Comparison of ENCODE assay signal across 7 cellular contexts in the genomic region with DNA sequence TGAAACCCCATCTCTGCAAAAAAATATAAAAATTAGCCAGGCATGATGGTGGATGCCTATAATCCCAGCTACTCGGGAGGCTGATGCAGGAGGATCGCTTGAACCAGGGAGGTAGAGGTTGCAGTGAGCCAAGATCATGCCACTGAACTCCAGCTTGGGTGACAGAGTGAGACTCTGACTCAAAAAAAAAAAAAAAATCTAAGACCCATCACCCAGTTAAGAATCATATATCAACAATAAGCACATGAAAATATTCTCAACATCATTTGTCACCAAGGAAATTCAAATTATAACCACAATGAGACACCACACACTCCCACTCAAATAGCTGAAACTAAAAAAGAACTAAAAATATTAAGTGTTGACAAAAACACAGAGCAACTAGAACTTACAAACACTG. TPM values are rescaled to one million over a fixed set of nuclear protein-coding genes. Genes with fewer than 3 reads are reported as not detected.
A peak's percentile ranks its signal among the peaks of the same experiment; 100 is the strongest.
DNase-seq lines count a peak whose midpoint lies in the region; ATAC-seq, FAIRE-seq and TF ChIP-seq lines count a peak whose summit lies in the region.
"Not testable (repeated sequence)": the region's sequence is repeated elsewhere in the genome, so short reads cannot be mapped to it uniquely, and the experiment has no call there.

No MANE protein-coding gene starts in this region.

- not testable (repeated sequence) for BruUV-seq in GM12878 (replicated peaks; lab: Mats Ljungman, UMichigan)

- not testable (repeated sequence) for H2AFZ ChIP-seq in GM12878 (ENCODE audit: control insufficient read depth, low read depth, low read length)

- H3K27me3 Mint-ChIP-seq in CD4-positive, alpha-beta T cell; T-helper 1 cell treated with Interleukin-12 subunit alpha and Interleukin-12 subunit beta and Interleukin-4 antibody, amounts not matched to agents 30 μg/mL and 1 μg/mL, for 36 hours (ENCODE audit: low read depth); activated CD8-positive, alpha-beta T cell treated with anti-CD3 and anti-CD28 coated beads for 36 hours; activated T-helper 2 cell treated with anti-CD3 and anti-CD28 coated beads, Interferon-gamma antibody, Interleukin-2, Interleukin-4, amounts not matched to agents 10 μg/mL and 5 μg/mL and 100 μg/mL, durations not matched to agents 14 hours and 24 hours and 36 hours (ENCODE audit: low read depth); naive thymus-derived CD4-positive, alpha-beta T cell; stimulated activated naive CD8-positive, alpha-beta T cell treated with anti-CD3 and anti-CD28 coated beads, Interleukin-15, Interleukin-2, amounts not matched to agents 100 ng/mL and 50 ng/mL, for 24 hours: not testable (repeated sequence)

- intact Hi-C loops in CD4-positive, alpha-beta T cell (cut with DNase I, micrococcal nuclease); activated CD8-positive, alpha-beta T cell treated with anti-CD3 and anti-CD28 coated beads for 36 hours (cut with micrococcal nuclease); activated T-helper 2 cell treated with anti-CD3 and anti-CD28 coated beads, Interferon-gamma antibody, Interleukin-2, Interleukin-4, amounts not matched to agents 10 μg/mL and 5 μg/mL and 100 μg/mL, durations not matched to agents 14 hours and 24 hours and 36 hours (cut with micrococcal nuclease); GM12878 (cut with micrococcal nuclease; ENCODE audit: unreplicated experiment); naive thymus-derived CD4-positive, alpha-beta T cell (cut with micrococcal nuclease): not testable (repeated sequence)

- TF ChIP-seq POLR2A in GM12878 (IDR thresholded peaks at IDR 0.05; ENCODE audit: low read depth, low read length), result not testable (repeated sequence)

- H3K9ac ChIP-seq in GM12878 (ENCODE audit: control insufficient read depth, insufficient read depth, low read length), result not testable (repeated sequence)

- H3K4me3 Mint-ChIP-seq in CD4-positive, alpha-beta T cell; T-helper 1 cell treated with Interleukin-12 subunit alpha and Interleukin-12 subunit beta and Interleukin-4 antibody, amounts not matched to agents 30 μg/mL and 1 μg/mL, for 36 hours; activated CD8-positive, alpha-beta T cell treated with anti-CD3 and anti-CD28 coated beads for 36 hours; activated T-helper 2 cell treated with anti-CD3 and anti-CD28 coated beads, Interferon-gamma antibody, Interleukin-2, Interleukin-4, amounts not matched to agents 10 μg/mL and 5 μg/mL and 100 μg/mL, durations not matched to agents 14 hours and 24 hours and 36 hours (ENCODE audit: low read depth); stimulated activated naive CD8-positive, alpha-beta T cell treated with anti-CD3 and anti-CD28 coated beads, Interleukin-15, Interleukin-2, amounts not matched to agents 100 ng/mL and 50 ng/mL, for 24 hours: not testable (repeated sequence)
- peak overlapping the region in 1 of 10 donors; percentile 16 for H3K4me3 Mint-ChIP-seq in naive thymus-derived CD4-positive, alpha-beta T cell

- FAIRE-seq in GM12878 (lab: Jason Lieb, UNC), result not testable (repeated sequence)

- TF ChIP-seq CTCF in CD4-positive, alpha-beta T cell (IDR thresholded peaks at IDR 0.05); activated CD8-positive, alpha-beta T cell treated with anti-CD3 and anti-CD28 coated beads for 36 hours (IDR thresholded peaks at IDR 0.05); GM12878 (IDR thresholded peaks at IDR 0.05 in 2 of 3, conservative IDR thresholded peaks at IDR 0.05 in 1 of 3; ENCODE audit: control insufficient read depth in 2 of 3, extremely low read depth in 1 of 3, insufficient read depth in 1 of 3, low read depth in 3 of 3, low read length in 3 of 3): not testable (repeated sequence)

- DNase-seq in CD4-positive, alpha-beta T cell; activated CD8-positive, alpha-beta T cell treated with anti-CD3 and anti-CD28 coated beads for 36 hours; activated T-helper 2 cell treated with anti-CD3 and anti-CD28 coated beads, Interferon-gamma antibody, Interleukin-2, Interleukin-4, amounts not matched to agents 10 μg/mL and 5 μg/mL and 100 μg/mL, durations not matched to agents 14 hours and 24 hours and 36 hours (ENCODE audit: low spot score); GM12878 (ENCODE audit: low read depth, low spot score); naive thymus-derived CD4-positive, alpha-beta T cell: not testable (repeated sequence)

- POLR2A ChIA-PET in CD4-positive, alpha-beta T cell (lab: Charles Lee), result interaction anchor here (1.0 to 1.3 kb wide), 2 partner anchors 9 to 17 kb away, joined by 4 read pairs; no protein-coding TSS in a partner anchor
- POLR2A ChIA-PET in activated CD8-positive, alpha-beta T cell treated with anti-CD3 and anti-CD28 coated beads for 36 hours (lab: Charles Lee), result interaction anchor here (0.7 kb wide), 1 partner anchor 16 kb away, joined by 3 read pairs; no protein-coding TSS in a partner anchor
- POLR2A ChIA-PET in GM12878 (lab: Charles Lee), result interaction anchor here (0.5 kb wide), 1 partner anchor 30 kb away, joined by 3 read pairs; no protein-coding TSS in a partner anchor
- POLR2A ChIA-PET in naive thymus-derived CD4-positive, alpha-beta T cell (lab: Charles Lee), result interaction anchor here (0.7 kb wide), 1 partner anchor 595 kb away, joined by 5 read pairs; no protein-coding TSS in a partner anchor

- peaks cover 79% of the 10 kb centered on the region for H3K4me1 Mint-ChIP-seq in CD4-positive, alpha-beta T cell (ENCODE audit: low read depth)
- H3K4me1 Mint-ChIP-seq in T-helper 1 cell treated with Interleukin-12 subunit alpha and Interleukin-12 subunit beta and Interleukin-4 antibody, amounts not matched to agents 30 μg/mL and 1 μg/mL, for 36 hours (ENCODE audit: low read depth), result peaks cover 37% of the 10 kb centered on the region
- peaks cover 53% of the 10 kb centered on the region for H3K4me1 Mint-ChIP-seq in activated CD8-positive, alpha-beta T cell treated with anti-CD3 and anti-CD28 coated beads for 36 hours (ENCODE audit: low read depth)
- H3K4me1 Mint-ChIP-seq in activated T-helper 2 cell treated with anti-CD3 and anti-CD28 coated beads, Interferon-gamma antibody, Interleukin-2, Interleukin-4, amounts not matched to agents 10 μg/mL and 5 μg/mL and 100 μg/mL, durations not matched to agents 14 hours and 24 hours and 36 hours (ENCODE audit: low read depth), result peaks cover 38% of the 10 kb centered on the region
- H3K4me1 Mint-ChIP-seq in naive thymus-derived CD4-positive, alpha-beta T cell, result peaks cover 44 to 90% (median 62%) of the 10 kb centered on the region in 7 donors
- peaks cover 75% of the 10 kb centered on the region for H3K4me1 Mint-ChIP-seq in stimulated activated naive CD8-positive, alpha-beta T cell treated with anti-CD3 and anti-CD28 coated beads, Interleukin-15, Interleukin-2, amounts not matched to agents 100 ng/mL and 50 ng/mL, for 24 hours (ENCODE audit: low read depth)

- not testable (repeated sequence) for H3K4me2 ChIP-seq in GM12878 (ENCODE audit: control insufficient read depth, insufficient read depth)

- not testable (repeated sequence) for TF ChIP-seq EP300 in GM12878 (IDR thresholded peaks at IDR 0.05; ENCODE audit: borderline replicate concordance in 1 of 2, control insufficient read depth in 1 of 2, low read depth in 2 of 2, low read length in 2 of 2)

- RAD21 ChIA-PET in GM12878 (lab: Charles Lee; ENCODE audit: unreplicated experiment), result not testable (repeated sequence)

- peak overlapping the region; percentile 40 for H3K27ac Mint-ChIP-seq in CD4-positive, alpha-beta T cell
- peak overlapping the region; percentile 58 for H3K27ac Mint-ChIP-seq in T-helper 1 cell treated with Interleukin-12 subunit alpha and Interleukin-12 subunit beta and Interleukin-4 antibody, amounts not matched to agents 30 μg/mL and 1 μg/mL, for 36 hours
- peak overlapping the region; percentile 34 for H3K27ac Mint-ChIP-seq in activated CD8-positive, alpha-beta T cell treated with anti-CD3 and anti-CD28 coated beads for 36 hours
- peak overlapping the region; percentile 65 for H3K27ac Mint-ChIP-seq in activated T-helper 2 cell treated with anti-CD3 and anti-CD28 coated beads, Interferon-gamma antibody, Interleukin-2, Interleukin-4, amounts not matched to agents 10 μg/mL and 5 μg/mL and 100 μg/mL, durations not matched to agents 14 hours and 24 hours and 36 hours
- H3K27ac Mint-ChIP-seq in naive thymus-derived CD4-positive, alpha-beta T cell, result peak overlapping the region in 6 of 9 donors; percentile 22 to 65 (median 47)
- H3K27ac Mint-ChIP-seq in stimulated activated naive CD8-positive, alpha-beta T cell treated with anti-CD3 and anti-CD28 coated beads, Interleukin-15, Interleukin-2, amounts not matched to agents 100 ng/mL and 50 ng/mL, for 24 hours, result peak overlapping the region; percentile 66

- H3K9me3 ChIP-seq in CD4-positive, alpha-beta T cell (ENCODE audit: control insufficient read depth, low read length); GM12878 (replicated peaks; ENCODE audit: control insufficient read depth, insufficient read depth, low read length); naive thymus-derived CD4-positive, alpha-beta T cell (ENCODE audit: control insufficient read depth in 2 of 3, low read length in 3 of 3): not testable (repeated sequence)

- not testable (repeated sequence) for H3K27me3 ChIP-seq in CD4-positive, alpha-beta T cell (ENCODE audit: control insufficient read depth, insufficient read depth, low read length); GM12878 (replicated peaks in 1 of 2; ENCODE audit: control insufficient read depth in 2 of 2, insufficient read depth in 2 of 2, low read length in 1 of 2); naive thymus-derived CD4-positive, alpha-beta T cell (ENCODE audit: control insufficient read depth in 2 of 2, insufficient read depth in 2 of 2, low read length in 2 of 2)

- 100% methylated on average over 2 of the region's 2 CpGs for WGBS in GM12878 (ENCODE audit: insufficient coverage, insufficient replicate concordance, low lambda C conversion rate, missing lambda C conversion rate)

- CTCF ChIA-PET in CD4-positive, alpha-beta T cell (lab: Charles Lee), result interaction anchor here (0.7 kb wide), 1 partner anchor 828 kb away, joined by 3 read pairs; no protein-coding TSS in a partner anchor
- CTCF ChIA-PET in activated CD8-positive, alpha-beta T cell treated with anti-CD3 and anti-CD28 coated beads for 36 hours (lab: Charles Lee), result interaction anchor here (0.7 kb wide), 1 partner anchor 10 kb away, joined by 3 read pairs; no protein-coding TSS in a partner anchor
- CTCF ChIA-PET in GM12878 (lab: Yijun Ruan, JAX), result not testable (repeated sequence)
- CTCF ChIA-PET in naive thymus-derived CD4-positive, alpha-beta T cell (lab: Charles Lee), result interaction anchor here (0.7 kb wide), 1 partner anchor 1123 kb away, joined by 3 read pairs; no protein-coding TSS in a partner anchor

- in situ Hi-C loops in GM12878 (cut with MboI), result not testable (repeated sequence)

- H3K4me1 ChIP-seq in GM12878 (ENCODE audit: control insufficient read depth, insufficient read depth, low read length), result not testable (repeated sequence)
- H3K4me1 ChIP-seq in naive thymus-derived CD4-positive, alpha-beta T cell (ENCODE audit: control insufficient read depth in 2 of 2, insufficient read depth in 2 of 2, low read length in 2 of 2), result peaks cover 5 to 17% of the 10 kb centered on the region in 2 donors

- H3K4me3 ChIP-seq in GM12878; naive thymus-derived CD4-positive, alpha-beta T cell (ENCODE audit: low read length): not testable (repeated sequence)

- not testable (repeated sequence) for TF ChIP-seq RAD21 in GM12878 (IDR thresholded peaks at IDR 0.05; ENCODE audit: insufficient read depth, low read depth, low read length)

- H3K9me3 Mint-ChIP-seq in CD4-positive, alpha-beta T cell; T-helper 1 cell treated with Interleukin-12 subunit alpha and Interleukin-12 subunit beta and Interleukin-4 antibody, amounts not matched to agents 30 μg/mL and 1 μg/mL, for 36 hours; naive thymus-derived CD4-positive, alpha-beta T cell; stimulated activated naive CD8-positive, alpha-beta T cell treated with anti-CD3 and anti-CD28 coated beads, Interleukin-15, Interleukin-2, amounts not matched to agents 100 ng/mL and 50 ng/mL, for 24 hours: not testable (repeated sequence)
- peaks cover 18% of the 10 kb centered on the region for H3K9me3 Mint-ChIP-seq in activated CD8-positive, alpha-beta T cell treated with anti-CD3 and anti-CD28 coated beads for 36 hours
- H3K9me3 Mint-ChIP-seq in activated T-helper 2 cell treated with anti-CD3 and anti-CD28 coated beads, Interferon-gamma antibody, Interleukin-2, Interleukin-4, amounts not matched to agents 10 μg/mL and 5 μg/mL and 100 μg/mL, durations not matched to agents 14 hours and 24 hours and 36 hours, result peaks cover 13% of the 10 kb centered on the region

- peaks cover 59% of the 10 kb centered on the region for H3K36me3 Mint-ChIP-seq in CD4-positive, alpha-beta T cell (ENCODE audit: low read depth)
- peaks cover 35% of the 10 kb centered on the region for H3K36me3 Mint-ChIP-seq in T-helper 1 cell treated with Interleukin-12 subunit alpha and Interleukin-12 subunit beta and Interleukin-4 antibody, amounts not matched to agents 30 μg/mL and 1 μg/mL, for 36 hours (ENCODE audit: low read depth)
- peaks cover 54% of the 10 kb centered on the region for H3K36me3 Mint-ChIP-seq in activated CD8-positive, alpha-beta T cell treated with anti-CD3 and anti-CD28 coated beads for 36 hours (ENCODE audit: low read depth)
- peaks cover 68% of the 10 kb centered on the region for H3K36me3 Mint-ChIP-seq in activated T-helper 2 cell treated with anti-CD3 and anti-CD28 coated beads, Interferon-gamma antibody, Interleukin-2, Interleukin-4, amounts not matched to agents 10 μg/mL and 5 μg/mL and 100 μg/mL, durations not matched to agents 14 hours and 24 hours and 36 hours (ENCODE audit: low read depth)
- H3K36me3 Mint-ChIP-seq in naive thymus-derived CD4-positive, alpha-beta T cell, result peaks cover 6 to 55% (median 46%) of the 10 kb centered on the region in 5 donors
- peaks cover 63% of the 10 kb centered on the region for H3K36me3 Mint-ChIP-seq in stimulated activated naive CD8-positive, alpha-beta T cell treated with anti-CD3 and anti-CD28 coated beads, Interleukin-15, Interleukin-2, amounts not matched to agents 100 ng/mL and 50 ng/mL, for 24 hours (ENCODE audit: low read depth)

- SMC1A ChIA-PET in GM12878 (lab: Charles Lee; ENCODE audit: uncharacterized antibody, unreplicated experiment), result not testable (repeated sequence)

- peaks cover 78% of the 10 kb centered on the region for H3K79me2 ChIP-seq in GM12878 (ENCODE audit: control insufficient read depth, insufficient read depth, low read length)

- not testable (repeated sequence) for ATAC-seq in CD4-positive, alpha-beta T cell (ENCODE audit: poor library complexity); GM12878; naive thymus-derived CD4-positive, alpha-beta T cell
- peak; percentile 58 for ATAC-seq in activated CD8-positive, alpha-beta T cell treated with anti-CD3 and anti-CD28 coated beads for 36 hours

- not testable (repeated sequence) for H4K20me1 ChIP-seq in GM12878 (ENCODE audit: control insufficient read depth, insufficient read depth)

- not testable (repeated sequence) for H3K36me3 ChIP-seq in GM12878 (ENCODE audit: control insufficient read depth in 2 of 2, insufficient read depth in 2 of 2, low read length in 1 of 2); naive thymus-derived CD4-positive, alpha-beta T cell (ENCODE audit: control insufficient read depth in 2 of 3, insufficient read depth in 3 of 3, low read length in 3 of 3)

- H3K27ac ChIP-seq in CD4-positive, alpha-beta T cell (ENCODE audit: low read depth, low read length); GM12878 (ENCODE audit: control insufficient read depth, insufficient read depth); naive thymus-derived CD4-positive, alpha-beta T cell (ENCODE audit: low read depth, low read length): not testable (repeated sequence)

RNA-seq across cellular contexts. Expression of gene TBL1XR1, which starts 35.7 kb away (rescaled TPM):
- 10 to 100 TPM; 63.2 to 67.8 TPM for total RNA-seq in CD4-positive, alpha-beta T cell
- total RNA-seq in activated CD8-positive, alpha-beta T cell treated with anti-CD3 and anti-CD28 coated beads for 36 hours, result 100 to 1,000 TPM; 153 to 158 TPM
- 168 and 169 TPM in 2 replicates for total RNA-seq in activated T-helper 2 cell treated with anti-CD3 and anti-CD28 coated beads, Interferon-gamma antibody, Interleukin-2, Interleukin-4, amounts not matched to agents 10 μg/mL and 5 μg/mL and 100 μg/mL, durations not matched to agents 14 hours and 24 hours and 36 hours
- 54.8 and 56.7 TPM in 2 replicates for total RNA-seq in GM12878 (2013; cell fraction: nucleolus; rRNA removed)
- total RNA-seq in GM12878 (2014; rRNA removed) (60.6 and 68.7 TPM in 2 replicates), GM12878 (2014; rRNA removed; fragmentation: Illumina TruSeq; extraction: Trizol) (72.2 and 78.9 TPM in 2 replicates), GM12878 (2021) (114 and 126 TPM in 2 replicates)
- 13.5 TPM for polyA plus RNA-seq in GM12878 (2011; ENCODE audit: low read depth)
- polyA plus RNA-seq in GM12878 (2011; rRNA removed) (115 and 133 TPM in 2 replicates), GM12878 (2014; fragmentation: Illumina TruSeq; extraction: Trizol) (41.9 and 53.2 TPM in 2 replicates), GM12878 (2014; fragmentation: Nextera tagmentation; extraction: Ambion mirVana) (10 to 100 TPM; 13.0 to 77.5 TPM), GM12878 (2014; rRNA removed) (39.6 and 46.8 TPM in 2 replicates), GM12878 (2016; fragmentation: Nextera tagmentation; extraction: Ambion mirVana) (10 to 100 TPM; 56.8 to 60.1 TPM)
- polyA plus RNA-seq in GM12878 (2011; cell fraction: cytosol; rRNA removed), result 27.6 and 44.4 TPM in 2 replicates
- polyA plus RNA-seq in GM12878 (2011; cell fraction: nucleus; rRNA removed), result 55.1 and 55.3 TPM in 2 replicates
- 31.5 and 35.2 TPM in 2 replicates for polyA plus RNA-seq in GM12878 (2012)
- 233 and 383 TPM in 2 replicates for polyA minus RNA-seq in GM12878 (2011; rRNA and poly(A)+ RNA removed)
- 109 and 146 TPM in 2 replicates for polyA minus RNA-seq in GM12878 (2011; cell fraction: cytosol; rRNA and poly(A)+ RNA removed)
- polyA minus RNA-seq in GM12878 (2011; cell fraction: nucleus; rRNA and poly(A)+ RNA removed), result 58.4 and 117 TPM in 2 replicates
- 100 to 1,000 TPM in 4 of 5 experiments, 10 to 100 TPM in 1; 98.9 to 173 (median 133) TPM for total RNA-seq in naive thymus-derived CD4-positive, alpha-beta T cell
- 10 to 100 TPM; 20.8 to 25.5 TPM for polyA plus RNA-seq in naive thymus-derived CD4-positive, alpha-beta T cell
